In the genomic region with DNA sequence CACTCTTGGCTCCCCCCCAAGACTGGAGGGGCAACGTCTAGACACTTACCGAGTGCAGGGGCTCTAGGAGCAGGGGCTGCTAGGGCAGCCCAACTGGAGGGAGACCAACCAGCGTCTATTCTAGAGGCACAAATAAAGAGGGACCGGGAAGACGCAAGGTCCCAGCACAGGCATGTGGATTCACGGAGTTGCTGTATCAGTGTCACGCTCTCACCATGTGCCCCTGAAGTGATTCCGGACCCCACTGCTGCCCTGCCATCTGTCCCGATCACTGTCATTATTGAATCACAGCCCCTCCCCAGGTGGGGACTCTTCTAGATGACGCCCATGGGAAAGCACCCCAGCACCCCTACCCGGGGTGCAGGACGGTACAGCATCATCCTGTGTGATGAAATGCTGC, we compare ENCODE assay signal across 26 cellular contexts.
"Had no signal": no experiment of that assay in that cellular context is flagged by ENCODE, and none has a peak within 500 bp of the region (broad histone marks: within the 10 kb centered on the region; RNA-seq: fewer than 3 reads in every experiment).

No MANE protein-coding gene starts in this region.

- H3K27ac ChIP-seq: brain microvascular endothelial cell, WERI-Rb-1 had no signal

- H3K4me3 Mint-ChIP-seq: activated B cell treated with CpG ODN at 0.5 μM for 24 hours; activated CD8-positive, alpha-beta T cell treated with anti-CD3 and anti-CD28 coated beads for 36 hours; activated naive CD4-positive, alpha-beta T cell treated with anti-CD3 and anti-CD28 coated beads for 36 hours; activated naive CD4-positive, alpha-beta T cell treated with anti-CD3 and anti-CD28 coated beads, Interleukin-2, amount 50 U/mL, for 24 hours; activated naive CD8-positive, alpha-beta T cell treated with anti-CD3 and anti-CD28 coated beads, Interleukin-2, amount 10 ng/mL, durations not matched to agents 7 days and 5 days; activated T-cell treated with anti-CD3 and anti-CD28 coated beads, Interleukin-2, amount 50 U/mL, for 4 hours; activated T-helper 17 cell treated with anti-CD3 and anti-CD28 coated beads, Interleukin-2, amount 50 U/mL, for 72 hours; central memory CD8-positive, alpha-beta T cell; effector memory CD8-positive, alpha-beta T cell; T-cell; T-helper 1 cell treated with Interleukin-12 subunit alpha and Interleukin-12 subunit beta and Interleukin-4 antibody, amounts not matched to agents 30 μg/mL and 1 μg/mL, for 36 hours; T-helper 2 cell treated with Interferon-gamma antibody and Interleukin-4, amounts not matched to agents 5 μg/mL and 100 μg/mL, for 36 hours had no signal

- H3K27me3 Mint-ChIP-seq: activated B cell treated with CpG ODN at 0.5 μM for 24 hours; activated CD8-positive, alpha-beta T cell treated with anti-CD3 and anti-CD28 coated beads for 36 hours; activated naive CD4-positive, alpha-beta T cell treated with anti-CD3 and anti-CD28 coated beads, Interleukin-2, amount 50 U/mL, for 24 hours; activated naive CD8-positive, alpha-beta T cell treated with anti-CD3 and anti-CD28 coated beads, Interleukin-2, amount 10 ng/mL, durations not matched to agents 7 days and 5 days; activated T-helper 17 cell treated with anti-CD3 and anti-CD28 coated beads, Interleukin-2, amount 50 U/mL, for 72 hours; T-cell had no signal

- H3K36me3 Mint-ChIP-seq: activated naive CD8-positive, alpha-beta T cell treated with anti-CD3 and anti-CD28 coated beads, Interleukin-2, amount 10 ng/mL, durations not matched to agents 7 days and 5 days had no signal

- H3K27ac Mint-ChIP-seq: activated B cell treated with CpG ODN at 0.5 μM for 24 hours; activated CD8-positive, alpha-beta T cell treated with anti-CD3 and anti-CD28 coated beads for 36 hours; activated naive CD4-positive, alpha-beta T cell treated with anti-CD3 and anti-CD28 coated beads for 36 hours; activated naive CD4-positive, alpha-beta T cell treated with anti-CD3 and anti-CD28 coated beads, Interleukin-2, amount 50 U/mL, for 24 hours; activated naive CD8-positive, alpha-beta T cell treated with anti-CD3 and anti-CD28 coated beads, Interleukin-2, amount 10 ng/mL, durations not matched to agents 7 days and 5 days; activated T-helper 17 cell treated with anti-CD3 and anti-CD28 coated beads, Interleukin-2, amount 50 U/mL, for 72 hours; effector memory CD8-positive, alpha-beta T cell; T-cell; T-helper 1 cell treated with Interleukin-12 subunit alpha and Interleukin-12 subunit beta and Interleukin-4 antibody, amounts not matched to agents 30 μg/mL and 1 μg/mL, for 36 hours; T-helper 2 cell treated with Interferon-gamma antibody and Interleukin-4, amounts not matched to agents 5 μg/mL and 100 μg/mL, for 36 hours had no signal

- H3K36me3 ChIP-seq: brain microvascular endothelial cell, WERI-Rb-1 had no signal

- H3K9me3 Mint-ChIP-seq: activated B cell treated with CpG ODN at 0.5 μM for 24 hours; activated CD8-positive, alpha-beta T cell treated with anti-CD3 and anti-CD28 coated beads for 36 hours; activated naive CD4-positive, alpha-beta T cell treated with anti-CD3 and anti-CD28 coated beads for 36 hours; activated naive CD4-positive, alpha-beta T cell treated with anti-CD3 and anti-CD28 coated beads, Interleukin-2, amount 50 U/mL, for 24 hours; activated naive CD8-positive, alpha-beta T cell treated with anti-CD3 and anti-CD28 coated beads, Interleukin-2, amount 10 ng/mL, durations not matched to agents 7 days and 5 days; activated T-cell treated with anti-CD3 and anti-CD28 coated beads, Interleukin-2, amount 50 U/mL, for 4 hours; activated T-helper 17 cell treated with anti-CD3 and anti-CD28 coated beads, Interleukin-2, amount 50 U/mL, for 72 hours; central memory CD8-positive, alpha-beta T cell; effector memory CD8-positive, alpha-beta T cell; T-cell; T-helper 2 cell treated with Interferon-gamma antibody and Interleukin-4, amounts not matched to agents 5 μg/mL and 100 μg/mL, for 36 hours had no signal

- H3K4me1 Mint-ChIP-seq: activated B cell treated with CpG ODN at 0.5 μM for 24 hours; activated naive CD4-positive, alpha-beta T cell treated with anti-CD3 and anti-CD28 coated beads, Interleukin-2, amount 50 U/mL, for 24 hours; activated naive CD8-positive, alpha-beta T cell treated with anti-CD3 and anti-CD28 coated beads, Interleukin-2, amount 10 ng/mL, durations not matched to agents 7 days and 5 days; activated T-helper 17 cell treated with anti-CD3 and anti-CD28 coated beads, Interleukin-2, amount 50 U/mL, for 72 hours; central memory CD8-positive, alpha-beta T cell; T-cell had no signal

- H3K27me3 ChIP-seq: brain microvascular endothelial cell had no signal

- ATAC-seq: activated CD4-positive, CD25-positive, alpha-beta regulatory T cell treated with anti-CD3 and anti-CD28 coated beads, Interleukin-2, amount 50 U/mL, for 24 hours; activated CD8-positive, alpha-beta T cell treated with anti-CD3 and anti-CD28 coated beads for 36 hours; activated T-cell treated with anti-CD3 and anti-CD28 coated beads, Interleukin-2, amount 50 U/mL, for 4 hours; activated T-helper 17 cell treated with anti-CD3 and anti-CD28 coated beads, Interleukin-2, amount 50 U/mL, for 72 hours; effector memory CD8-positive, alpha-beta T cell; T-cell had no signal

- DNase-seq: activated B cell treated with CpG ODN at 0.5 μM for 24 hours; activated CD4-positive, alpha-beta T cell treated with anti-CD3 and anti-CD28 coated beads for 48 hours; activated CD4-positive, alpha-beta T cell treated with anti-CD3 and anti-CD28 coated beads, Interleukin-2, amount 50 U/mL, for 1 hour; activated CD4-positive, alpha-beta T cell treated with anti-CD3 and anti-CD28 coated beads, Interleukin-2, amount 50 U/mL, for 48 hours; activated CD8-positive, alpha-beta memory T cell treated with anti-CD3 and anti-CD28 coated beads for 24 hours; activated CD8-positive, alpha-beta T cell treated with anti-CD3 and anti-CD28 coated beads for 36 hours; activated effector memory CD4-positive, alpha-beta T cell treated with Interleukin-2 at 50 U/mL for 16 hours; activated gamma-delta T cell treated with Interleukin-2 at 50 U/mL for 16 hours; activated naive CD4-positive, alpha-beta T cell treated with anti-CD3 and anti-CD28 coated beads for 36 hours; activated naive CD8-positive, alpha-beta T cell treated with anti-CD3 and anti-CD28 coated beads, Interleukin-2, amount 10 ng/mL, durations not matched to agents 7 days and 5 days; activated T-cell treated with anti-CD3 and anti-CD28 coated beads, Interleukin-2, amount 50 U/mL, for 4 hours; brain microvascular endothelial cell; cortex of kidney; dermis blood vessel endothelial cell; effector CD4-positive, alpha-beta T cell; effector memory CD8-positive, alpha-beta T cell; foreskin fibroblast; T-cell; T1000; WERI-Rb-1 had no signal
